21 cellular contexts compared by ENCODE assay signal in genomic region chr14:54058501-54058900, GRCh38.
DNase-seq lines count a peak whose midpoint lies in the region; FAIRE-seq and TF ChIP-seq lines count a peak whose summit lies in the region.
"Had no signal": no experiment of that assay in that cellular context is flagged by ENCODE, and none has a peak within 500 bp of the region (broad histone marks: within the 10 kb centered on the region; RNA-seq: fewer than 3 reads in every experiment).

No MANE protein-coding gene starts in this region.

- H3K27ac ChIP-seq in HEK293 (ENCODE audit: extremely low read depth, low read depth, low read length) = no peak overlapping the region
- H3K27ac ChIP-seq in SJCRH30 = no peak overlapping the region
- H3K27ac ChIP-seq in vagina = no peak overlapping the region
- H3K27ac ChIP-seq: BLaER1, C4-2B, GM23248 had no signal

- intact Hi-C loops in vagina (cut with DNase I) = no loop called here

- DNase-seq in GM20000 (ENCODE audit: low spot score) (peak; percentile 23), SJCRH30 (peak; percentile 58 to 74), myocyte (ENCODE audit: low read depth) (peak; percentile 75), vagina (ENCODE audit: extremely low spot score in 2 of 2) (no peak), AG08395 (ENCODE audit: low spot score) (no peak), DMS153 (lab: John Stamatoyannopoulos, UW) (no peak), H54 (ENCODE audit: insufficient read length, low spot score) (no peak)
- DNase-seq: CD4-positive, alpha-beta T cell; CD8-positive, alpha-beta memory T cell; DMS79; GF-D8; GM23248; H9; HFFc6 had no signal

- no peak for TF ChIP-seq CTCF in GM20000 (IDR thresholded peaks at IDR 0.05; ENCODE audit: extremely low read depth, missing control alignments)
- TF ChIP-seq CTCF in HEK293 (tag by site-specific recombination; IDR thresholded peaks at IDR 0.05) = no peak
- no peak for TF ChIP-seq CTCF in vagina (IDR thresholded peaks at IDR 0.05)

- POLR2A ChIA-PET in HEK293 (lab: Yijun Ruan, JAX) = no interaction called here

- no peak for FAIRE-seq in H54 (lab: Jason Lieb, UNC)
- FAIRE-seq: D721Med, GM12891, GM18507, H1 had no signal

- CTCF ChIA-PET in HEK293 (lab: Yijun Ruan, JAX) = no interaction called here

- H3K27me3 ChIP-seq in SJCRH30 (no peaks in the 10 kb centered on the region), vagina (no peaks in the 10 kb centered on the region)
- H3K27me3 ChIP-seq: BLaER1 had no signal

- H3K4me1 ChIP-seq in HEK293 (ENCODE audit: control insufficient read depth, insufficient read depth, low read length) (no peaks in the 10 kb centered on the region), SJCRH30 (peaks cover 8% of the 10 kb centered on the region), vagina (no peaks in the 10 kb centered on the region)
- H3K4me1 ChIP-seq: BLaER1 had no signal

- H3K9me3 ChIP-seq in HEK293 (ENCODE audit: control insufficient read depth, insufficient read depth, low read depth, low read length) (no peaks in the 10 kb centered on the region), SJCRH30 (replicated peaks) (no peaks in the 10 kb centered on the region), vagina (no peaks in the 10 kb centered on the region)
- H3K9me3 ChIP-seq: BLaER1 had no signal

- TF ChIP-seq POLR2A in vagina (IDR thresholded peaks at IDR 0.05) (no peak), H54 (IDR thresholded peaks at IDR 0.05; ENCODE audit: low read depth, low read length) (no peak)

- no peak overlapping the region for H3K4me3 ChIP-seq in HEK293 (ENCODE audit: low read depth, low read length)
- H3K4me3 ChIP-seq in SJCRH30 = no peak overlapping the region
- H3K4me3 ChIP-seq in vagina = no peak overlapping the region
- H3K4me3 ChIP-seq: BLaER1, GM23248 had no signal

- no peaks in the 10 kb centered on the region for H3K36me3 ChIP-seq in HEK293 (ENCODE audit: control insufficient read depth in 2 of 2, insufficient read depth in 1 of 2, low read length in 2 of 2)
- no peaks in the 10 kb centered on the region for H3K36me3 ChIP-seq in SJCRH30
- no peaks in the 10 kb centered on the region for H3K36me3 ChIP-seq in vagina
- H3K36me3 ChIP-seq: BLaER1 had no signal

TF ChIP-seq in HEK293, 187 proteins besides CTCF, POLR2A, EP300 and RAD21:
- TF ChIP-seq ZNF791 (tag by site-specific recombination; IDR thresholded peaks at IDR 0.05) = no peak
- TF ChIP-seq KLF16 (tag by site-specific recombination; IDR thresholded peaks at IDR 0.05) = no peak
- TF ChIP-seq ZNF670 (tag by site-specific recombination; IDR thresholded peaks at IDR 0.05; ENCODE audit: low read depth) = no peak
- 0 out of 2 replicates have a peak, but pooled peaks have one; percentile 23 for TF ChIP-seq SCRT2 (tag by site-specific recombination; IDR thresholded peaks at IDR 0.05)
- no peak for TF ChIP-seq ZNF239 (tag by site-specific recombination; IDR thresholded peaks at IDR 0.05)

Comparison
In these comparisons a context has a peak if more than half of its experiments do, and no peak if none do; other contexts are left out.
1. DNase-seq: peak in GM20000 (single experiment), SJCRH30 (2 of 2) and myocyte (single experiment); none in vagina (0 of 2), AG08395 (single experiment), DMS153 (single experiment) and H54 (single experiment).